Comparison of ENCODE assay signal across 9 cellular contexts in genomic region chr3:30626443-30627181, GRCh38. TPM values are rescaled to one million over a fixed set of nuclear protein-coding genes. Genes with fewer than 3 reads are reported as not detected.
A peak's percentile ranks its signal among the peaks of the same experiment; 100 is the strongest.
DNase-seq lines count a peak whose midpoint lies in the region; ATAC-seq and TF ChIP-seq lines count a peak whose summit lies in the region.
"Had no signal": no experiment of that assay in that cellular context is flagged by ENCODE, and none has a peak within 500 bp of the region (broad histone marks: within the 10 kb centered on the region; RNA-seq: fewer than 3 reads in every experiment).

No MANE protein-coding gene starts in this region.

- in situ Hi-C loops in astrocyte of the spinal cord (cut with HindIII; ENCODE audit: low sequenced_read_pairs), result no loop called here

- no peak for TF ChIP-seq POLR2A in vagina (IDR thresholded peaks at IDR 0.05)

- TF ChIP-seq CTCF in astrocyte of the spinal cord (IDR thresholded peaks at IDR 0.05; ENCODE audit: low read depth, low read length) (no peak), lower lobe of right lung (IDR thresholded peaks at IDR 0.05) (no peak), vagina (IDR thresholded peaks at IDR 0.05) (no peak)

- intact Hi-C loops in lower lobe of right lung (cut with DNase I), result no loop called here
- intact Hi-C loops in vagina (cut with DNase I), result no loop called here

- peaks cover 100% of the 10 kb centered on the region for H3K4me1 Mint-ChIP-seq in stimulated activated naive CD8-positive, alpha-beta T cell treated with anti-CD3 and anti-CD28 coated beads, Interleukin-15, Interleukin-2, amounts not matched to agents 100 ng/mL and 50 ng/mL, for 24 hours (ENCODE audit: low read depth)

- no peak for DNase-seq in stimulated activated naive CD8-positive, alpha-beta T cell treated with anti-CD3 and anti-CD28 coated beads, Interleukin-15, Interleukin-2, amounts not matched to agents 100 U/mL and 50 U/mL, for 24 hours
- peak; percentile 71 for DNase-seq in astrocyte of the spinal cord (ENCODE audit: low read depth, low spot score)
- no peak for DNase-seq in lower lobe of right lung
- DNase-seq in vagina (ENCODE audit: extremely low spot score in 2 of 2), result no peak
- no peak for DNase-seq in COLO829 (ENCODE audit: low spot score)
- DNase-seq: stimulated activated CD4-positive, alpha-beta T cell treated with anti-CD3 and anti-CD28 coated beads, Interleukin-4, amount 100 ng/mL, for 24 hours had no signal

- H3K9me3 ChIP-seq in lower lobe of right lung (no peaks in the 10 kb centered on the region), vagina (no peaks in the 10 kb centered on the region)

- H3K9me3 Mint-ChIP-seq in stimulated activated naive CD8-positive, alpha-beta T cell treated with anti-CD3 and anti-CD28 coated beads, Interleukin-15, Interleukin-2, amounts not matched to agents 100 ng/mL and 50 ng/mL, for 24 hours, result no peaks in the 10 kb centered on the region

- H3K4me3 Mint-ChIP-seq in stimulated activated naive CD8-positive, alpha-beta T cell treated with anti-CD3 and anti-CD28 coated beads, Interleukin-15, Interleukin-2, amounts not matched to agents 100 ng/mL and 50 ng/mL, for 24 hours, result peak overlapping the region; percentile 46

- H3K36me3 ChIP-seq in lower lobe of right lung (peaks cover 22% of the 10 kb centered on the region), vagina (no peaks in the 10 kb centered on the region)

- no peaks in the 10 kb centered on the region for H3K27me3 ChIP-seq in lower lobe of right lung (ENCODE audit: low read depth)
- H3K27me3 ChIP-seq in vagina, result no peaks in the 10 kb centered on the region

- no peak for ATAC-seq in stimulated activated naive CD8-positive, alpha-beta T cell treated with anti-CD3 and anti-CD28 coated beads, Interleukin-15, Interleukin-2, amounts not matched to agents 100 U/mL and 50 U/mL, for 24 hours
- ATAC-seq in lower lobe of right lung, result peak; percentile 10 to 25
- ATAC-seq in GM19455 (IDR thresholded peaks at IDR 0.05; ENCODE audit: unreplicated experiment), result no peak
- no peak for ATAC-seq in GM21786 (IDR thresholded peaks at IDR 0.05; ENCODE audit: unreplicated experiment)

- H3K4me3 ChIP-seq in astrocyte of the spinal cord (ENCODE audit: low read depth, low read length) (no peak overlapping the region), lower lobe of right lung (no peak overlapping the region), vagina (no peak overlapping the region)

- peaks cover 72% of the 10 kb centered on the region for H3K36me3 Mint-ChIP-seq in stimulated activated naive CD8-positive, alpha-beta T cell treated with anti-CD3 and anti-CD28 coated beads, Interleukin-15, Interleukin-2, amounts not matched to agents 100 ng/mL and 50 ng/mL, for 24 hours (ENCODE audit: low read depth)

- H3K27ac Mint-ChIP-seq in stimulated activated naive CD8-positive, alpha-beta T cell treated with anti-CD3 and anti-CD28 coated beads, Interleukin-15, Interleukin-2, amounts not matched to agents 100 ng/mL and 50 ng/mL, for 24 hours, result peak overlapping the region; percentile 98

- peak overlapping the region; percentile 1 for H3K27ac ChIP-seq in lower lobe of right lung
- H3K27ac ChIP-seq in vagina, result peak overlapping the region; percentile 63

- no peaks in the 10 kb centered on the region for H3K27me3 Mint-ChIP-seq in stimulated activated naive CD8-positive, alpha-beta T cell treated with anti-CD3 and anti-CD28 coated beads, Interleukin-15, Interleukin-2, amounts not matched to agents 100 ng/mL and 50 ng/mL, for 24 hours

- H3K4me1 ChIP-seq in lower lobe of right lung (peaks cover 97% of the 10 kb centered on the region), vagina (peaks cover 89% of the 10 kb centered on the region)

RNA-seq across cellular contexts. Expression of gene TGFBR2, which starts 20.2 kb away (rescaled TPM):
- total RNA-seq in lower lobe of right lung (289 TPM), vagina (176 TPM)

Comparison
In these comparisons a context has a peak if more than half of its experiments do, and no peak if none do; other contexts are left out.
1. ATAC-seq: peak in lower lobe of right lung (2 of 2); none in stimulated activated naive CD8-positive, alpha-beta T cell treated with anti-CD3 and anti-CD28 coated beads, Interleukin-15, Interleukin-2, amounts not matched to agents 100 U/mL and 50 U/mL, for 24 hours (single experiment), GM19455 (single experiment) and GM21786 (single experiment).